Comparison of ENCODE assay signal across 1 cellular context in genomic region chr1:3907031-3907534, GRCh38.
TF ChIP-seq lines count a peak whose summit lies in the region.

No MANE protein-coding gene starts in this region.

TF ChIP-seq in SK-N-SH, 30 proteins besides CTCF, POLR2A, EP300 and RAD21 (continued from another document):
- no peak for TF ChIP-seq MAX (IDR thresholded peaks at IDR 0.05; ENCODE audit: low read depth)
- no peak for TF ChIP-seq NRF1 (IDR thresholded peaks at IDR 0.05; ENCODE audit: low read depth, low read length)
- TF ChIP-seq TEAD4 (IDR thresholded peaks at IDR 0.05; ENCODE audit: borderline replicate concordance, insufficient read depth), result no peak
- TF ChIP-seq MEF2A (IDR thresholded peaks at IDR 0.05; ENCODE audit: borderline replicate concordance, low read depth), result no peak
- no peak for TF ChIP-seq SIN3A (IDR thresholded peaks at IDR 0.05; ENCODE audit: borderline replicate concordance, low read depth, low read length)
- no peak for TF ChIP-seq MXI1 (IDR thresholded peaks at IDR 0.05; ENCODE audit: low read depth, low read length)
- no peak for TF ChIP-seq ELF1 (IDR thresholded peaks at IDR 0.05)
- TF ChIP-seq FOXM1 (IDR thresholded peaks at IDR 0.05; ENCODE audit: low read depth), result no peak
- no peak for TF ChIP-seq EZH2phosphoT487 (IDR thresholded peaks at IDR 0.05; ENCODE audit: borderline replicate concordance, low read depth)
- no peak for TF ChIP-seq GABPA (IDR thresholded peaks at IDR 0.05; ENCODE audit: low read depth)
- TF ChIP-seq SMC3 (IDR thresholded peaks at IDR 0.05; ENCODE audit: low read depth, low read length), result no peak
